8 cellular contexts compared by ENCODE assay signal in the genomic region with DNA sequence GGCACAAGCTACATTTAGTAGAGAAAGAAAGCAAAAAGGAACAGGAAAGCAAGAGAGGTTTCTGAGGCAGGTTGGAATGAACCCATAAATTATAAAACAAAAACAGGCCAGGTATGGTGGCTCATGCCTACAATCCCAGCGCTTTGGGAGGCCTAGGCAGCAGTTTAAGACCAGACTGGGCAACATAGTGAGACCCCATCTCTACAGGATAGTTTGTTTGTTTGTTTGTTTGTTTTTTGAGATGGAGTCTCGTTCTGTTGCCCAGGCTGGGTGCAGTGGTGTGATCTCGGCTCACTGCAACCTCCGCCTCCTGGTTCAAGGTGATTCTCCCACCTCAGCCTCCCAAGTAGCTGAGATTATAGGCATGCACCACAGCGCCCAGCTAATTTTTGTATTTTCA.
"Had no signal": no experiment of that assay in that cellular context is flagged by ENCODE, and none has a peak within 500 bp of the region (broad histone marks: within the 10 kb centered on the region; RNA-seq: fewer than 3 reads in every experiment).

No MANE protein-coding gene starts in this region.

- FAIRE-seq: G401.6, GM12878, GM12891, GM12892, GM18507, GM19239 had no signal

- ATAC-seq: GM12878 had no signal

- DNase-seq: GDM1, GF-D8 had no signal

- H3K4me3 ChIP-seq: GM12878 had no signal
